In genomic region chr20:3749689-3750639, GRCh38 we compare ENCODE assay signal across 11 cellular contexts. TPM values are rescaled to one million over a fixed set of nuclear protein-coding genes. Genes with fewer than 3 reads are reported as not detected.
DNase-seq lines count a peak whose midpoint lies in the region; ATAC-seq and TF ChIP-seq lines count a peak whose summit lies in the region.
"Had no signal": no experiment of that assay in that cellular context is flagged by ENCODE, and none has a peak within 500 bp of the region (broad histone marks: within the 10 kb centered on the region; RNA-seq: fewer than 3 reads in every experiment).

No MANE protein-coding gene starts in this region.

- intact Hi-C loops in thyroid gland (cut with DNase I), result no loop called here

- 35 to 51% methylated on average over 24 to 35 of the region's 74 CpGs for WGBS in thyroid gland, 2 donors

- TF ChIP-seq CTCF in brain (conservative IDR thresholded peaks at IDR 0.05) (peak; percentile 63 to 80), thyroid gland (IDR thresholded peaks at IDR 0.05) (peak; percentile 41 to 86 (median 62))

- no peak overlapping the region for H3K4me3 ChIP-seq in thyroid gland (replicated peaks in 1 of 3)
- H3K4me3 ChIP-seq: BLaER1 had no signal

- no peaks in the 10 kb centered on the region for H3K27me3 ChIP-seq in thyroid gland

- peaks cover 18% of the 10 kb centered on the region for H3K4me1 Mint-ChIP-seq in brain

- H3K9me3 ChIP-seq in thyroid gland, result no peaks in the 10 kb centered on the region
- H3K9me3 ChIP-seq: BLaER1 had no signal

- H3K4me1 ChIP-seq in thyroid gland, result peaks cover 6 to 25% of the 10 kb centered on the region in 2 donors

- peaks cover 0 to 4% (median 0%) of the 10 kb centered on the region in 5 experiments for H3K9me3 Mint-ChIP-seq in brain
- H3K9me3 Mint-ChIP-seq: naive thymus-derived CD4-positive, alpha-beta T cell had no signal

- no peak for TF ChIP-seq POLR2A in thyroid gland (IDR thresholded peaks at IDR 0.05)

- no peaks in the 10 kb centered on the region for H3K36me3 ChIP-seq in thyroid gland

- H3K27ac Mint-ChIP-seq in brain, result no peak overlapping the region

- peak overlapping the region in 3 of 5 experiments; percentile 30 to 77 (median 59) for H3K4me3 Mint-ChIP-seq in brain

- peak; percentile 9 for ATAC-seq in left lobe of liver
- no peak for ATAC-seq in HG03342 (IDR thresholded peaks at IDR 0.05; ENCODE audit: unreplicated experiment)
- ATAC-seq: naive thymus-derived CD4-positive, alpha-beta T cell had no signal

- DNase-seq in NCI-H2029 (lab: John Stamatoyannopoulos, UW) (peak; percentile 25), NCI-H2029 treated with DMSO at 0.1 percent for 48 hours (lab: John Stamatoyannopoulos, UW) (no peak), NCI-H524 treated with DMSO at 0.1 percent for 48 hours (lab: John Stamatoyannopoulos, UW) (peak; percentile 61), left lobe of liver (ENCODE audit: low spot score) (no peak), thyroid gland (peak; percentile 48 to 51), NCI-H2196 (lab: John Stamatoyannopoulos, UW; ENCODE audit: unreplicated experiment) (no peak)

- peaks cover 79% of the 10 kb centered on the region for H3K27me3 Mint-ChIP-seq in brain

- peaks cover 12% of the 10 kb centered on the region for H3K36me3 Mint-ChIP-seq in brain

- no peak overlapping the region for H3K27ac ChIP-seq in thyroid gland
- H3K27ac ChIP-seq: BLaER1 had no signal

RNA-seq across cellular contexts. Expression of gene HSPA12B, which starts 17.5 kb away (rescaled TPM):
- polyA plus RNA-seq in brain (ENCODE audit: insufficient read depth, low read depth, low replicate concordance), result 2.7 TPM
- total RNA-seq in left lobe of liver, result 1.4 TPM
- 10 to 100 TPM in 2 of 4 donors, 1 to 10 TPM in 2; 7.3 to 19.4 (median 13.1) TPM for total RNA-seq in thyroid gland
- total RNA-seq: naive thymus-derived CD4-positive, alpha-beta T cell; T-helper 2 cell treated with Interferon-gamma antibody and Interleukin-4, amounts not matched to agents 100 ng/mL and 5 ng/mL, for 36 hours had no signal

RNA-seq across cellular contexts. Expression of gene ADISSP, which starts 17.6 kb away (rescaled TPM):
- polyA plus RNA-seq in brain (ENCODE audit: insufficient read depth, low read depth, low replicate concordance), result 54.2 TPM
- 10.6 TPM for total RNA-seq in left lobe of liver
- 10 to 100 TPM; 11.6 to 17.0 (median 16.3) TPM for total RNA-seq in thyroid gland

RNA-seq across cellular contexts. Expression of gene SPEF1, which starts 31.3 kb away (rescaled TPM):
- polyA plus RNA-seq in brain (ENCODE audit: insufficient read depth, low read depth, low replicate concordance), result 1.0 TPM
- total RNA-seq in left lobe of liver (0.10 TPM), thyroid gland (1 to 10 TPM in 3 of 4 donors, under 1 TPM in 1; 0.13 to 2.5 (median 2.0) TPM)
- polyA plus RNA-seq: naive thymus-derived CD4-positive, alpha-beta T cell had no signal

RNA-seq across cellular contexts. Expression of gene CENPB, which starts 36.6 kb away (rescaled TPM):
- polyA plus RNA-seq in brain (ENCODE audit: insufficient read depth, low read depth, low replicate concordance), result 122 TPM
- total RNA-seq in left lobe of liver, result 39.4 TPM
- 10 to 100 TPM; 64.8 to 94.9 (median 80.8) TPM for total RNA-seq in thyroid gland

RNA-seq across cellular contexts. Expression of gene SIGLEC1, which starts 37.6 kb away (rescaled TPM):
- 0.97 TPM for polyA plus RNA-seq in brain (ENCODE audit: insufficient read depth, low read depth, low replicate concordance)
- total RNA-seq in left lobe of liver (5.9 TPM), thyroid gland (1 to 10 TPM; 2.6 to 9.1 (median 5.0) TPM)
- total RNA-seq: T-helper 2 cell treated with Interferon-gamma antibody and Interleukin-4, amounts not matched to agents 100 ng/mL and 5 ng/mL, for 36 hours had no signal
- polyA plus RNA-seq: naive thymus-derived CD4-positive, alpha-beta T cell had no signal

Comparison
In these comparisons a context has a peak if more than half of its experiments do, and no peak if none do; other contexts are left out.
1. DNase-seq: peak in NCI-H2029 (single experiment), NCI-H524 treated with DMSO at 0.1 percent for 48 hours (single experiment) and thyroid gland (2 of 2); none in NCI-H2029 treated with DMSO at 0.1 percent for 48 hours (single experiment), left lobe of liver (single experiment) and NCI-H2196 (single experiment).